In the genomic region with DNA sequence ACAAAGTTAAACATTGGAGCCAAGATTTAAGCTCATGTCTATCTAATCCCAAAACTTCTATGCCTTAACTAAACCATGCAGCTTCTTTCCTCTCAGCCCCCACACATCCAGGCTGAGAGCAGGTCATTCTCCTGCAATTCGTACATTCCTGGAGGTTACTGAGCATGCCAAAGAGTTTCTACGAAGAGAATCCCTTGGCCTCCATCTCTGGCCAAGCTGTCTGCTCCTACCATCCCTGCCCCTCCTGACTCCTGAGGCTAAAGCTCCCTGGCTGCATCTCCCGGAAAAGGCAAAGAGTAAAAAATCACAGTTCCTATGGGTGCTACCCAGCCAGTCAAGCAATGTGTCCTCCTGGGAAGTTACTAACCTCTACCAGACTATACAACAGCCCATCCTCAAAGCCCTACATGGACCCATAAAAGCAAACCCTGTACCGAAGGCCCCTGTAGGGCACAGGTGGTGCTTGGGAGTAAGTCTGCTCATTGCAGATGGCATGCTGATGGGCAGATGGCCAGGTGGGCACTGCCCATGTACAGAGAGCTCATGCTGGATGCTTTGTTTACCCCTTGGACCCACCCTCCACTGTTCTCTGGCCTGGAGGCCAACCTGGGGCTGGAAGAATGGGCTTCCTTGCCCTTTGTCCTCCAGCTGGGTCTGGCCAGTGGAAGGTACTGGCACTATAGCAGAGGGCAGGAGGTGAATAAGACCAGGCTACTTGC, we compare ENCODE assay signal across 13 cellular contexts.
DNase-seq lines count a peak whose midpoint lies in the region; ATAC-seq, FAIRE-seq and TF ChIP-seq lines count a peak whose summit lies in the region.
"Had no signal": no experiment of that assay in that cellular context is flagged by ENCODE, and none has a peak within 500 bp of the region (broad histone marks: within the 10 kb centered on the region; RNA-seq: fewer than 3 reads in every experiment).

No MANE protein-coding gene starts in this region.

- no peaks in the 10 kb centered on the region for H3K9me3 ChIP-seq in breast epithelium
- no peaks in the 10 kb centered on the region for H3K9me3 ChIP-seq in adrenal gland (replicated peaks in 1 of 3)
- H3K9me3 ChIP-seq in transverse colon, result no peaks in the 10 kb centered on the region
- no peaks in the 10 kb centered on the region for H3K9me3 ChIP-seq in stomach
- H3K9me3 ChIP-seq: Peyer's patch had no signal

- TF ChIP-seq CTCF in MCF 10A (IDR thresholded peaks at IDR 0.05; ENCODE audit: unreplicated experiment), result no peak
- TF ChIP-seq CTCF in breast epithelium (IDR thresholded peaks at IDR 0.05), result no peak
- TF ChIP-seq CTCF in adrenal gland (IDR thresholded peaks at IDR 0.05), result no peak
- no peak for TF ChIP-seq CTCF in transverse colon (IDR thresholded peaks at IDR 0.05)
- no peak for TF ChIP-seq CTCF in D721Med (IDR thresholded peaks at IDR 0.05; ENCODE audit: insufficient read depth, missing control alignments)
- no peak for TF ChIP-seq CTCF in stomach (IDR thresholded peaks at IDR 0.05)

- FAIRE-seq in D721Med (lab: Jason Lieb, UNC), result no peak

- no peak overlapping the region for H3K27ac Mint-ChIP-seq in MCF 10A (ENCODE audit: low read depth, unreplicated experiment)
- no peak overlapping the region for H3K27ac Mint-ChIP-seq in activated T-helper 17 cell treated with anti-CD3 and anti-CD28 coated beads, Interleukin-2, amount 50 U/mL, for 72 hours
- H3K27ac Mint-ChIP-seq: activated CD8-positive, alpha-beta T cell treated with anti-CD3 and anti-CD28 coated beads for 36 hours had no signal

- H3K27ac ChIP-seq in breast epithelium (no peak overlapping the region), adrenal gland (peak overlapping the region in 3 of 5 donors; percentile 1 to 69 (median 58)), transverse colon (peak overlapping the region in 3 of 4 donors; percentile 35 to 49 (median 44)), stomach (peak overlapping the region in 2 of 5 donors; percentile 12 to 37)
- H3K27ac ChIP-seq: HL-60, Peyer's patch had no signal

- peaks cover 5% of the 10 kb centered on the region for H3K36me3 Mint-ChIP-seq in MCF 10A (ENCODE audit: insufficient read depth, unreplicated experiment)
- no peaks in the 10 kb centered on the region for H3K36me3 Mint-ChIP-seq in activated T-helper 17 cell treated with anti-CD3 and anti-CD28 coated beads, Interleukin-2, amount 50 U/mL, for 72 hours (ENCODE audit: low read depth)

- CTCF ChIA-PET in MCF 10A (lab: Yijun Ruan, JAX), result interaction anchor here (0.6 to 1.4 kb wide), 8 partner anchors 10 to 1282 kb away, joined by 3 to 4 read pairs (median 3); no protein-coding TSS in a partner anchor

- intact Hi-C loops in MCF 10A (cut with micrococcal nuclease) (no loop called here), breast epithelium (cut with DNase I; ENCODE audit: low total_unique reads) (no loop called here), adrenal gland (cut with DNase I) (no loop called here), transverse colon (cut with DNase I; ENCODE audit: low total_unique reads) (no loop called here), stomach (cut with DNase I; ENCODE audit: low total_unique reads) (no loop called here)

- POLR2A ChIA-PET in MCF 10A (lab: Yijun Ruan, JAX), result interaction anchor here (0.5 to 1.5 kb wide), 7 partner anchors 13 to 226 kb away, joined by 3 to 6 read pairs (median 3); no protein-coding TSS in a partner anchor

- H3K4me3 ChIP-seq in breast epithelium (no peak overlapping the region), adrenal gland (no peak overlapping the region), transverse colon (no peak overlapping the region), stomach (no peak overlapping the region)
- H3K4me3 ChIP-seq: Peyer's patch had no signal

- TF ChIP-seq EP300 in transverse colon (IDR thresholded peaks at IDR 0.05; ENCODE audit: low read depth) (no peak), stomach (IDR thresholded peaks at IDR 0.05) (no peak)

- ATAC-seq in activated T-helper 17 cell treated with anti-CD3 and anti-CD28 coated beads, Interleukin-2, amount 50 U/mL, for 72 hours (replicated peaks), result no peak
- ATAC-seq: activated CD8-positive, alpha-beta T cell treated with anti-CD3 and anti-CD28 coated beads for 36 hours had no signal

- BruUV-seq in MCF 10A (replicated peaks; lab: Mats Ljungman, UMichigan), result no TSS peak

- 79 to 85% (median 83%) methylated on average over 4 of the region's 4 CpGs for WGBS in adrenal gland, 4 donors
- 76% methylated on average over 4 of the region's 4 CpGs; no CpG with 5 or more reads in 1 of the 2 donors for WGBS in transverse colon (ENCODE audit: low coverage in 1 of 2), 2 donors
- WGBS in stomach, 5 donors, result 82 to 89% (median 88%) methylated on average over 4 of the region's 4 CpGs

- in situ Hi-C loops in transverse colon (cut with MboI; ENCODE audit: low pct_ligation_motif_present in 1 of 4, low pct_unique_long_range_greater_than_20kb in 1 of 4, low sequenced_read_pairs in 3 of 4), result no loop called here

- H3K4me1 Mint-ChIP-seq in MCF 10A (ENCODE audit: insufficient read depth, unreplicated experiment), result peaks cover 39% of the 10 kb centered on the region
- no peaks in the 10 kb centered on the region for H3K4me1 Mint-ChIP-seq in activated T-helper 17 cell treated with anti-CD3 and anti-CD28 coated beads, Interleukin-2, amount 50 U/mL, for 72 hours

- H3K27me3 ChIP-seq in breast epithelium (no peaks in the 10 kb centered on the region), adrenal gland (no peaks in the 10 kb centered on the region), transverse colon (no peaks in the 10 kb centered on the region), stomach (no peaks in the 10 kb centered on the region)
- H3K27me3 ChIP-seq: Peyer's patch had no signal

- no peaks in the 10 kb centered on the region for H3K36me3 ChIP-seq in breast epithelium
- H3K36me3 ChIP-seq in adrenal gland (replicated peaks in 1 of 2), result no peaks in the 10 kb centered on the region
- no peaks in the 10 kb centered on the region for H3K36me3 ChIP-seq in transverse colon
- no peaks in the 10 kb centered on the region for H3K36me3 ChIP-seq in stomach
- H3K36me3 ChIP-seq: Peyer's patch had no signal

- H3K4me3 Mint-ChIP-seq in MCF 10A (ENCODE audit: unreplicated experiment), result no peak overlapping the region
- no peak overlapping the region for H3K4me3 Mint-ChIP-seq in activated T-helper 17 cell treated with anti-CD3 and anti-CD28 coated beads, Interleukin-2, amount 50 U/mL, for 72 hours
- H3K4me3 Mint-ChIP-seq: activated CD8-positive, alpha-beta T cell treated with anti-CD3 and anti-CD28 coated beads for 36 hours had no signal

- H3K9me3 Mint-ChIP-seq in MCF 10A (ENCODE audit: unreplicated experiment), result peaks cover 7% of the 10 kb centered on the region
- H3K9me3 Mint-ChIP-seq in activated T-helper 17 cell treated with anti-CD3 and anti-CD28 coated beads, Interleukin-2, amount 50 U/mL, for 72 hours, result no peaks in the 10 kb centered on the region
- H3K9me3 Mint-ChIP-seq: activated CD8-positive, alpha-beta T cell treated with anti-CD3 and anti-CD28 coated beads for 36 hours had no signal

- no peak for TF ChIP-seq POLR2A in breast epithelium (IDR thresholded peaks at IDR 0.05)
- no peak for TF ChIP-seq POLR2A in adrenal gland (IDR thresholded peaks at IDR 0.05)
- TF ChIP-seq POLR2A in transverse colon (IDR thresholded peaks at IDR 0.05), result no peak
- TF ChIP-seq POLR2A in stomach (IDR thresholded peaks at IDR 0.05), result no peak

- H3K4me1 ChIP-seq in breast epithelium, result peaks cover 0 to 5% of the 10 kb centered on the region in 2 donors
- H3K4me1 ChIP-seq in adrenal gland (replicated peaks in 1 of 2), result peaks cover 7 to 10% of the 10 kb centered on the region in 2 donors
- peaks cover 0 to 4% (median 1%) of the 10 kb centered on the region in 4 donors for H3K4me1 ChIP-seq in transverse colon
- peaks cover 0 to 19% (median 16%) of the 10 kb centered on the region in 4 donors for H3K4me1 ChIP-seq in stomach
- H3K4me1 ChIP-seq: Peyer's patch had no signal

- peak; percentile 31 for DNase-seq in MCF 10A (ENCODE audit: unreplicated experiment)
- DNase-seq in breast epithelium (ENCODE audit: low spot score in 2 of 2), result no peak
- no peak for DNase-seq in adrenal gland
- DNase-seq in kidney tubule cell (ENCODE audit: low spot score), result peak; percentile 90
- no peak for DNase-seq in transverse colon
- DNase-seq in D721Med (ENCODE audit: insufficient read length, low spot score), result no peak
- no peak for DNase-seq in stomach
- DNase-seq: activated CD8-positive, alpha-beta T cell treated with anti-CD3 and anti-CD28 coated beads for 36 hours; activated gamma-delta T cell treated with Interleukin-2 at 50 U/mL for 16 hours; NCI-H446 treated with DMSO at 0.1 percent for 48 hours had no signal

- no peaks in the 10 kb centered on the region for H3K27me3 Mint-ChIP-seq in MCF 10A (ENCODE audit: insufficient read depth, unreplicated experiment)
- peaks cover 18% of the 10 kb centered on the region for H3K27me3 Mint-ChIP-seq in activated T-helper 17 cell treated with anti-CD3 and anti-CD28 coated beads, Interleukin-2, amount 50 U/mL, for 72 hours
- H3K27me3 Mint-ChIP-seq: activated CD8-positive, alpha-beta T cell treated with anti-CD3 and anti-CD28 coated beads for 36 hours had no signal

Comparison
In these comparisons a context has a peak if more than half of its experiments do, and no peak if none do; other contexts are left out.
1. DNase-seq: peak in MCF 10A (single experiment) and kidney tubule cell (single experiment); none in breast epithelium (0 of 2), adrenal gland (0 of 7), transverse colon (single experiment), D721Med (single experiment) and stomach (single experiment).
2. H3K27ac ChIP-seq: peak in adrenal gland (3 of 5) and transverse colon (3 of 4); none in breast epithelium (0 of 2).